ENCODE assay signal across 32 cellular contexts in genomic region chr1:31793586-31794285, GRCh38. TPM values are rescaled to one million over a fixed set of nuclear protein-coding genes. Genes with fewer than 3 reads are reported as not detected.
A peak's percentile ranks its signal among the peaks of the same experiment; 100 is the strongest.
DNase-seq lines count a peak whose midpoint lies in the region; ATAC-seq and TF ChIP-seq lines count a peak whose summit lies in the region.
"Had no signal": no experiment of that assay in that cellular context is flagged by ENCODE, and none has a peak within 500 bp of the region (broad histone marks: within the 10 kb centered on the region; RNA-seq: fewer than 3 reads in every experiment).

No MANE protein-coding gene starts in this region.

- no peak overlapping the region for H3K4me3 ChIP-seq in lower lobe of right lung
- no peak overlapping the region for H3K4me3 ChIP-seq in upper lobe of right lung
- H3K4me3 ChIP-seq: adrenal gland, colonic mucosa, esophagus squamous epithelium, gastrocnemius medialis, psoas muscle, SJCRH30 had no signal

- peaks cover 5% of the 10 kb centered on the region for H3K4me1 Mint-ChIP-seq in activated naive CD4-positive, alpha-beta T cell treated with anti-CD3 and anti-CD28 coated beads, Interleukin-2, amount 10 ng/mL, durations not matched to agents 7 days and 5 days
- H3K4me1 Mint-ChIP-seq in activated B cell treated with CpG ODN at 0.5 μM for 24 hours: peaks cover 5% of the 10 kb centered on the region
- peaks cover 10% of the 10 kb centered on the region for H3K4me1 Mint-ChIP-seq in activated CD4-positive, alpha-beta memory T cell treated with anti-CD3 and anti-CD28 coated beads for 36 hours (ENCODE audit: low read depth)

- H3K27me3 ChIP-seq in lower lobe of right lung (ENCODE audit: low read depth) (peaks cover 4% of the 10 kb centered on the region), upper lobe of right lung (peaks cover 6% of the 10 kb centered on the region)
- H3K27me3 ChIP-seq: adrenal gland, colonic mucosa had no signal

- peaks cover 66% of the 10 kb centered on the region for H3K27me3 Mint-ChIP-seq in activated naive CD4-positive, alpha-beta T cell treated with anti-CD3 and anti-CD28 coated beads, Interleukin-2, amount 10 ng/mL, durations not matched to agents 7 days and 5 days
- H3K27me3 Mint-ChIP-seq in activated B cell treated with CpG ODN at 0.5 μM for 24 hours: peaks cover 15% of the 10 kb centered on the region
- peaks cover 1% of the 10 kb centered on the region for H3K27me3 Mint-ChIP-seq in activated CD4-positive, alpha-beta memory T cell treated with anti-CD3 and anti-CD28 coated beads for 36 hours

- ATAC-seq in activated B cell treated with CpG ODN at 0.5 μM for 24 hours (ENCODE audit: low read depth): no peak
- ATAC-seq in lower lobe of right lung: no peak
- ATAC-seq in upper lobe of right lung: no peak
- no peak for ATAC-seq in HG03280 (IDR thresholded peaks at IDR 0.05; ENCODE audit: unreplicated experiment)
- ATAC-seq: activated CD8-positive, alpha-beta memory T cell treated with anti-CD3 and anti-CD28 coated beads, Interleukin-2, amount 10 ng/mL, durations not matched to agents 7 days and 5 days; gastrocnemius medialis; Panc1; psoas muscle; T-cell had no signal

- no peaks in the 10 kb centered on the region for H3K36me3 Mint-ChIP-seq in activated naive CD4-positive, alpha-beta T cell treated with anti-CD3 and anti-CD28 coated beads, Interleukin-2, amount 10 ng/mL, durations not matched to agents 7 days and 5 days
- no peaks in the 10 kb centered on the region for H3K36me3 Mint-ChIP-seq in activated B cell treated with CpG ODN at 0.5 μM for 24 hours (ENCODE audit: low read depth)
- H3K36me3 Mint-ChIP-seq in activated CD4-positive, alpha-beta memory T cell treated with anti-CD3 and anti-CD28 coated beads for 36 hours: no peaks in the 10 kb centered on the region
- H3K36me3 Mint-ChIP-seq: activated CD8-positive, alpha-beta memory T cell treated with anti-CD3 and anti-CD28 coated beads, Interleukin-2, amount 10 ng/mL, durations not matched to agents 7 days and 5 days; T-cell had no signal

- peak; percentile 20 for DNase-seq in activated naive CD4-positive, alpha-beta T cell treated with anti-CD3 and anti-CD28 coated beads, Interleukin-2, amount 10 ng/mL, durations not matched to agents 7 days and 5 days
- no peak for DNase-seq in activated naive CD4-positive, alpha-beta T cell (lab: John Stamatoyannopoulos, UW)
- peak; percentile 14 for DNase-seq in activated B cell treated with CpG ODN at 0.5 μM for 24 hours
- peak; percentile 23 for DNase-seq in lower lobe of right lung
- peak; percentile 57 for DNase-seq in upper lobe of right lung
- no peak for DNase-seq in activated CD4-positive, alpha-beta memory T cell treated with anti-CD3 and anti-CD28 coated beads for 36 hours
- no peak for DNase-seq in T1000 (lab: John Stamatoyannopoulos, UW)
- DNase-seq: ACHN; activated CD4-positive, alpha-beta T cell treated with anti-CD3 and anti-CD28 coated beads for 4 hours; activated CD8-positive, alpha-beta memory T cell treated with anti-CD3 and anti-CD28 coated beads, Interleukin-2, amount 10 ng/mL, durations not matched to agents 7 days and 5 days; C1 segment of cervical spinal cord; colonic mucosa; DND-41; endodermal cell; esophagus squamous epithelium; gastrocnemius medialis; hypothalamus; Kasumi-1; MV-4-11; NCI-H146; NCI-H2171; NCI-H526; SJCRH30; stimulated activated CD4-positive, alpha-beta T cell treated with anti-CD3 and anti-CD28 coated beads, Interleukin-2, amount 100 ng/mL, for 24 hours had no signal

- H3K9me3 Mint-ChIP-seq in activated naive CD4-positive, alpha-beta T cell treated with anti-CD3 and anti-CD28 coated beads, Interleukin-2, amount 10 ng/mL, durations not matched to agents 7 days and 5 days: no peaks in the 10 kb centered on the region
- no peaks in the 10 kb centered on the region for H3K9me3 Mint-ChIP-seq in activated B cell treated with CpG ODN at 0.5 μM for 24 hours
- no peaks in the 10 kb centered on the region for H3K9me3 Mint-ChIP-seq in activated CD4-positive, alpha-beta memory T cell treated with anti-CD3 and anti-CD28 coated beads for 36 hours
- H3K9me3 Mint-ChIP-seq: activated T-helper 2 cell treated with anti-CD3 and anti-CD28 coated beads, Interferon-gamma antibody, Interleukin-2, Interleukin-4, amounts not matched to agents 10 μg/mL and 5 μg/mL and 100 μg/mL, durations not matched to agents 14 hours and 24 hours and 36 hours; endodermal cell; neural crest cell; T-cell had no signal

- H3K9me3 ChIP-seq in lower lobe of right lung (no peaks in the 10 kb centered on the region), upper lobe of right lung (no peaks in the 10 kb centered on the region)
- H3K9me3 ChIP-seq: adrenal gland, colonic mucosa, esophagus squamous epithelium, gastrocnemius medialis, psoas muscle, SJCRH30 had no signal

- H3K4me1 ChIP-seq in lower lobe of right lung (no peaks in the 10 kb centered on the region), upper lobe of right lung (peaks cover 3% of the 10 kb centered on the region)
- H3K4me1 ChIP-seq: adrenal gland, colonic mucosa had no signal

- CTCF ChIA-PET in activated naive CD4-positive, alpha-beta T cell treated with anti-CD3 and anti-CD28 coated beads, Interleukin-2, amount 10 ng/mL, durations not matched to agents 7 days and 5 days (lab: Charles Lee): no interaction called here
- CTCF ChIA-PET in activated B cell treated with CpG ODN at 0.5 μM for 24 hours (lab: Charles Lee): no interaction called here
- CTCF ChIA-PET in activated CD4-positive, alpha-beta memory T cell treated with anti-CD3 and anti-CD28 coated beads for 36 hours (lab: Charles Lee): interaction anchor here (1.6 kb wide), 1 partner anchor 229 kb away, joined by 3 read pairs; no protein-coding TSS in a partner anchor

- POLR2A ChIA-PET in activated B cell treated with CpG ODN at 0.5 μM for 24 hours (lab: Charles Lee): no interaction called here
- POLR2A ChIA-PET in activated CD4-positive, alpha-beta memory T cell treated with anti-CD3 and anti-CD28 coated beads for 36 hours (lab: Charles Lee): no interaction called here

- no peak for TF ChIP-seq CTCF in activated B cell treated with CpG ODN at 0.5 μM for 24 hours (IDR thresholded peaks at IDR 0.05)
- no peak for TF ChIP-seq CTCF in lower lobe of right lung (IDR thresholded peaks at IDR 0.05)
- no peak for TF ChIP-seq CTCF in upper lobe of right lung (IDR thresholded peaks at IDR 0.05)

- H3K4me3 Mint-ChIP-seq in activated naive CD4-positive, alpha-beta T cell treated with anti-CD3 and anti-CD28 coated beads, Interleukin-2, amount 10 ng/mL, durations not matched to agents 7 days and 5 days: no peak overlapping the region
- no peak overlapping the region for H3K4me3 Mint-ChIP-seq in activated B cell treated with CpG ODN at 0.5 μM for 24 hours
- H3K4me3 Mint-ChIP-seq in activated CD4-positive, alpha-beta memory T cell treated with anti-CD3 and anti-CD28 coated beads for 36 hours: no peak overlapping the region
- H3K4me3 Mint-ChIP-seq: activated CD8-positive, alpha-beta memory T cell treated with anti-CD3 and anti-CD28 coated beads, Interleukin-2, amount 10 ng/mL, durations not matched to agents 7 days and 5 days; endodermal cell; neural crest cell; T-cell had no signal

- no peak overlapping the region for H3K27ac Mint-ChIP-seq in activated naive CD4-positive, alpha-beta T cell treated with anti-CD3 and anti-CD28 coated beads, Interleukin-2, amount 10 ng/mL, durations not matched to agents 7 days and 5 days
- no peak overlapping the region for H3K27ac Mint-ChIP-seq in activated B cell treated with CpG ODN at 0.5 μM for 24 hours
- no peak overlapping the region for H3K27ac Mint-ChIP-seq in activated CD4-positive, alpha-beta memory T cell treated with anti-CD3 and anti-CD28 coated beads for 36 hours
- H3K27ac Mint-ChIP-seq: activated CD8-positive, alpha-beta memory T cell treated with anti-CD3 and anti-CD28 coated beads, Interleukin-2, amount 10 ng/mL, durations not matched to agents 7 days and 5 days; activated T-helper 2 cell treated with anti-CD3 and anti-CD28 coated beads, Interferon-gamma antibody, Interleukin-2, Interleukin-4, amounts not matched to agents 10 μg/mL and 5 μg/mL and 100 μg/mL, durations not matched to agents 14 hours and 24 hours and 36 hours; endodermal cell; T-cell had no signal

- H3K27ac ChIP-seq in lower lobe of right lung (no peak overlapping the region), upper lobe of right lung (no peak overlapping the region)
- H3K27ac ChIP-seq: adrenal gland, colonic mucosa, esophagus squamous epithelium, gastrocnemius medialis, psoas muscle, SJCRH30 had no signal

- H3K36me3 ChIP-seq in lower lobe of right lung: no peaks in the 10 kb centered on the region
- H3K36me3 ChIP-seq in upper lobe of right lung: no peaks in the 10 kb centered on the region
- H3K36me3 ChIP-seq: adrenal gland, colonic mucosa, esophagus squamous epithelium, gastrocnemius medialis, SJCRH30 had no signal

- intact Hi-C loops in activated B cell treated with CpG ODN at 0.5 μM for 24 hours (cut with micrococcal nuclease) (no loop called here), lower lobe of right lung (cut with DNase I) (no loop called here), upper lobe of right lung (cut with DNase I) (no loop called here)
- intact Hi-C loops in activated CD4-positive, alpha-beta memory T cell treated with anti-CD3 and anti-CD28 coated beads for 36 hours (cut with micrococcal nuclease): no loop called here

RNA-seq across cellular contexts. Expression of gene SPOCD1, which starts 22.1 kb away (rescaled TPM):
- total RNA-seq in activated B cell treated with CpG ODN at 0.5 μM for 24 hours (not detected in 2 replicates), lower lobe of right lung (21.6 TPM), upper lobe of right lung (31.4 TPM)
- total RNA-seq in activated CD4-positive, alpha-beta memory T cell treated with anti-CD3 and anti-CD28 coated beads for 36 hours: under 1 TPM; 0.73 to 0.78 TPM
- total RNA-seq: activated CD8-positive, alpha-beta memory T cell treated with anti-CD3 and anti-CD28 coated beads, Interleukin-2, amount 10 ng/mL, durations not matched to agents 7 days and 5 days; activated T-helper 2 cell treated with anti-CD3 and anti-CD28 coated beads, Interferon-gamma antibody, Interleukin-2, Interleukin-4, amounts not matched to agents 10 μg/mL and 5 μg/mL and 100 μg/mL, durations not matched to agents 14 hours and 24 hours and 36 hours; gastrocnemius medialis; skeletal muscle tissue; T-cell had no signal

RNA-seq across cellular contexts. Expression of gene ADGRB2, which starts 29.6 kb away (rescaled TPM):
- total RNA-seq in activated B cell treated with CpG ODN at 0.5 μM for 24 hours (6.3 and 6.5 TPM in 2 replicates), lower lobe of right lung (1.1 TPM), upper lobe of right lung (0.69 TPM)
- 1 to 10 TPM; 1.6 to 1.7 TPM for total RNA-seq in activated CD4-positive, alpha-beta memory T cell treated with anti-CD3 and anti-CD28 coated beads for 36 hours

Comparison
In these comparisons a context has a peak if more than half of its experiments do, and no peak if none do; other contexts are left out.
1. DNase-seq: peak in activated naive CD4-positive, alpha-beta T cell treated with anti-CD3 and anti-CD28 coated beads, Interleukin-2, amount 10 ng/mL, durations not matched to agents 7 days and 5 days (single experiment), activated B cell treated with CpG ODN at 0.5 μM for 24 hours (single experiment), lower lobe of right lung (single experiment) and upper lobe of right lung (single experiment); none in activated naive CD4-positive, alpha-beta T cell (0 of 4), activated CD4-positive, alpha-beta memory T cell treated with anti-CD3 and anti-CD28 coated beads for 36 hours (single experiment) and T1000 (single experiment).
2. RNA of gene SPOCD1, which starts 22.1 kb away (total RNA-seq): 31.4 TPM in upper lobe of right lung (single experiment) and 21.6 TPM in lower lobe of right lung (single experiment); 0.73 to 0.78 TPM in activated CD4-positive, alpha-beta memory T cell treated with anti-CD3 and anti-CD28 coated beads for 36 hours and not detected in activated B cell treated with CpG ODN at 0.5 μM for 24 hours; every median in the first group is over 10 times any median in the second.